In genomic region chr4:95929448-95930064, GRCh38 we compare ENCODE assay signal across 2 cellular contexts.
TF ChIP-seq lines count a peak whose summit lies in the region.

No MANE protein-coding gene starts in this region.

TF ChIP-seq in A549, 52 proteins besides CTCF, POLR2A, EP300 and RAD21 (continued from another document):
- no peak for TF ChIP-seq E2F6 (IDR thresholded peaks at IDR 0.05; ENCODE audit: borderline replicate concordance, low read depth)
TF ChIP-seq in A549: peak in this region for 1.

TF ChIP-seq in HCT116, 20 proteins besides CTCF, POLR2A, EP300 and RAD21 (continued from another document):
- no peak for TF ChIP-seq POLR2AphosphoS5 (IDR thresholded peaks at IDR 0.05; ENCODE audit: low read depth, low read length)
